19 cellular contexts compared by ENCODE assay signal in the genomic region with DNA sequence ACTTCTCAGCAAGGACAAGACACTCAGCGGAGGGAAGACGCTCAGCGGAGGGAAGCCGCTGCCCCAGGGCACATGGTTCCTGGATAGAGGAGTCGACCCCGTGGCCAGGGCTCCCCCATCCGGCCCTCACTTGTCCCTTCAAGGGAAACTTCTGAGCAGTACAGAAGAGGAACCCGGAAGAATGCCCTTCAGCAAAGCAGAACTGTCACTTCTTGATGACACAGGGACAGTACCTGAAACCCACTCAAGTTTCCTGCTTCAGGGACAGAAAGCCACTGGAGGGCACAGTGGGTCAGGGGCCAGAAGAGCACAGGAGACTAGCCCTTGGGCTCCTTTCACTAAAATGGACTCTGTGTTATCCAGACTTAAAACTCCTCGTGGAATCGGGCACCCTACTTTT.
DNase-seq lines count a peak whose midpoint lies in the region; ATAC-seq and TF ChIP-seq lines count a peak whose summit lies in the region.
"Had no signal": no experiment of that assay in that cellular context is flagged by ENCODE, and none has a peak within 500 bp of the region (broad histone marks: within the 10 kb centered on the region; RNA-seq: fewer than 3 reads in every experiment).

No MANE protein-coding gene starts in this region.

- H3K4me1 ChIP-seq in H9 (ENCODE audit: insufficient read depth, low read length), result no peaks in the 10 kb centered on the region
- H3K4me1 ChIP-seq: HAP-1 had no signal

- H3K23ac ChIP-seq in H9 (ENCODE audit: insufficient read length, low read depth, low read length), result no peak overlapping the region

- no peak overlapping the region for H3K9ac ChIP-seq in H9 (ENCODE audit: extremely low read depth, insufficient read length, low read length)

- no peak overlapping the region for H3K56ac ChIP-seq in H9 (ENCODE audit: insufficient read length, low read depth, low read length)

- H3K4me3 ChIP-seq in H7 (ENCODE audit: insufficient read depth, low read depth, low read length), result no peak overlapping the region
- H3K4me3 ChIP-seq: body of pancreas, HAP-1, upper lobe of right lung had no signal

- peaks cover 3% of the 10 kb centered on the region for H3K36me3 ChIP-seq in H7 (replicated peaks; ENCODE audit: control insufficient read depth, insufficient read depth, low read length)

- H3K36me3 Mint-ChIP-seq in H9 (ENCODE audit: insufficient read depth in 1 of 3, low read depth in 3 of 3) (peaks cover 7 to 12% (median 10%) of the 10 kb centered on the region in 3 experiments; a peak in 5 of 7 replicates), nephron (ENCODE audit: low read depth) (peaks cover 12% of the 10 kb centered on the region)
- peaks cover 25% of the 10 kb centered on the region for H3K36me3 Mint-ChIP-seq in central memory CD8-positive, alpha-beta T cell (ENCODE audit: insufficient read depth)

- H3K27me3 Mint-ChIP-seq in H9 (ENCODE audit: low read depth) (no peaks in the 10 kb centered on the region), nephron (ENCODE audit: low read depth) (no peaks in the 10 kb centered on the region)
- no peaks in the 10 kb centered on the region for H3K27me3 Mint-ChIP-seq in central memory CD8-positive, alpha-beta T cell
- H3K27me3 Mint-ChIP-seq: activated CD4-positive, alpha-beta T cell treated with anti-CD3 and anti-CD28 coated beads, Interleukin-2, amount 10 ng/mL, durations not matched to agents 7 days and 5 days; activated naive CD4-positive, alpha-beta T cell treated with anti-CD3 and anti-CD28 coated beads, Interleukin-2, amount 50 U/mL, for 24 hours had no signal

- H2BK120ac ChIP-seq in H9 (ENCODE audit: low read depth, low read length, poor library complexity, severe bottlenecking), result no peak overlapping the region

- H3K79me1 ChIP-seq in H9 (ENCODE audit: insufficient read depth, low read depth, low read length, poor library complexity, severe bottlenecking), result no peaks in the 10 kb centered on the region

- H3K4ac ChIP-seq in H9 (ENCODE audit: low read depth, low read length), result no peak overlapping the region

- TF ChIP-seq CTCF in H9 (conservative IDR thresholded peaks at IDR 0.05) (no peak), nephron (IDR thresholded peaks at IDR 0.05; ENCODE audit: unreplicated experiment in 3 of 3) (no peak)

- no peak overlapping the region for H3K27ac ChIP-seq in H9 (ENCODE audit: insufficient read length, low read depth, low read length)
- peak overlapping the region; percentile 71 for H3K27ac ChIP-seq in temporal lobe (ENCODE audit: low read depth, low read length)
- H3K27ac ChIP-seq: body of pancreas, upper lobe of right lung had no signal

- WGBS in H9 (ENCODE audit: extremely low coverage, insufficient read length, low lambda C conversion rate), result no CpG with 5 or more reads among the region's 10 CpGs

- H2AFZ ChIP-seq in H9 (ENCODE audit: low read length), result no peak overlapping the region

- no peaks in the 10 kb centered on the region for H3K79me2 ChIP-seq in H9 (ENCODE audit: insufficient read depth, low read length)

- no peak for ATAC-seq in central memory CD8-positive, alpha-beta T cell (replicated peaks; ENCODE audit: extremely low read depth, poor library complexity, severe bottlenecking)
- no peak for ATAC-seq in HG03571 (IDR thresholded peaks at IDR 0.05; ENCODE audit: unreplicated experiment)
- ATAC-seq: body of pancreas, upper lobe of right lung had no signal

- H3T11ph ChIP-seq in H9 (ENCODE audit: low read length), result no peak overlapping the region

- no peaks in the 10 kb centered on the region for H3K27me3 ChIP-seq in H9 (ENCODE audit: insufficient read depth, low read length)
- H3K27me3 ChIP-seq in H7 (ENCODE audit: control insufficient read depth, insufficient read depth, low read length), result no peaks in the 10 kb centered on the region
- H3K27me3 ChIP-seq: body of pancreas, upper lobe of right lung had no signal

- H3K4me1 Mint-ChIP-seq in H9 (peaks cover 1 to 2% of the 10 kb centered on the region in 2 experiments), nephron (peaks cover 45% of the 10 kb centered on the region)
- peaks cover 18% of the 10 kb centered on the region for H3K4me1 Mint-ChIP-seq in central memory CD8-positive, alpha-beta T cell
- H3K4me1 Mint-ChIP-seq: activated CD4-positive, alpha-beta T cell treated with anti-CD3 and anti-CD28 coated beads, Interleukin-2, amount 10 ng/mL, durations not matched to agents 7 days and 5 days had no signal

- no peak overlapping the region for H2BK15ac ChIP-seq in H9 (ENCODE audit: low read depth, low read length)

- H3K9me3 ChIP-seq in H9 (ENCODE audit: control insufficient read depth, low read depth, low read length), result no peaks in the 10 kb centered on the region
- H3K9me3 ChIP-seq: body of pancreas, HAP-1, upper lobe of right lung had no signal

- H2BK5ac ChIP-seq in H9 (ENCODE audit: insufficient read length, low read length), result no peak overlapping the region

- H4K91ac ChIP-seq in H9 (ENCODE audit: insufficient read length, low read depth, low read length), result no peak overlapping the region

- H2BK20ac ChIP-seq in H9 (ENCODE audit: low read depth, low read length, poor library complexity, severe bottlenecking), result no peak overlapping the region

- H3K14ac ChIP-seq in H9 (ENCODE audit: insufficient read depth, low read length), result no peak overlapping the region

- no peaks in the 10 kb centered on the region for H4K20me1 ChIP-seq in H9 (ENCODE audit: control insufficient read depth, insufficient read depth, insufficient read length)

- H2BK12ac ChIP-seq in H9 (ENCODE audit: insufficient read length, low read depth, low read length), result no peak overlapping the region

- no peaks in the 10 kb centered on the region for H3K23me2 ChIP-seq in H9 (ENCODE audit: insufficient read length, low read depth, low read length, poor library complexity, severe bottlenecking)

- H4K8ac ChIP-seq in H9 (replicated peaks; ENCODE audit: insufficient read length, low read depth, low read length), result no peak overlapping the region

- H3K4me2 ChIP-seq in H9 (ENCODE audit: insufficient read depth, insufficient read length, low read length), result no peak overlapping the region

- no peak overlapping the region for H3K4me3 Mint-ChIP-seq in H9
- no peak overlapping the region for H3K4me3 Mint-ChIP-seq in central memory CD8-positive, alpha-beta T cell
- no peak overlapping the region for H3K4me3 Mint-ChIP-seq in nephron
- H3K4me3 Mint-ChIP-seq: activated CD4-positive, alpha-beta T cell treated with anti-CD3 and anti-CD28 coated beads, Interleukin-2, amount 10 ng/mL, durations not matched to agents 7 days and 5 days; activated naive CD4-positive, alpha-beta T cell treated with anti-CD3 and anti-CD28 coated beads, Interleukin-2, amount 50 U/mL, for 24 hours had no signal

- H3K9me3 Mint-ChIP-seq in H9 (no peaks in the 10 kb centered on the region), nephron (no peaks in the 10 kb centered on the region)
- H3K9me3 Mint-ChIP-seq in central memory CD8-positive, alpha-beta T cell, result no peaks in the 10 kb centered on the region
- H3K9me3 Mint-ChIP-seq: activated CD4-positive, alpha-beta T cell treated with anti-CD3 and anti-CD28 coated beads, Interleukin-2, amount 10 ng/mL, durations not matched to agents 7 days and 5 days; activated naive CD4-positive, alpha-beta T cell treated with anti-CD3 and anti-CD28 coated beads, Interleukin-2, amount 50 U/mL, for 24 hours had no signal

- H3K27ac Mint-ChIP-seq in H9 (peak overlapping the region in 2 of 3 experiments; percentile 53 to 72; a peak in 2 of 7 replicates), nephron (peak overlapping the region; percentile 68 to 88 (median 68))
- H3K27ac Mint-ChIP-seq in central memory CD8-positive, alpha-beta T cell (ENCODE audit: low read depth), result peak overlapping the region; percentile 76
- H3K27ac Mint-ChIP-seq: activated CD4-positive, alpha-beta T cell treated with anti-CD3 and anti-CD28 coated beads, Interleukin-2, amount 10 ng/mL, durations not matched to agents 7 days and 5 days; activated naive CD4-positive, alpha-beta T cell treated with anti-CD3 and anti-CD28 coated beads, Interleukin-2, amount 50 U/mL, for 24 hours had no signal

- no peak overlapping the region for H2AK5ac ChIP-seq in H9 (ENCODE audit: insufficient read length, low read length)

- no peak for DNase-seq in H9
- no peak for DNase-seq in central memory CD8-positive, alpha-beta T cell (ENCODE audit: low spot score in 2 of 2)
- DNase-seq in activated T-cell treated with anti-CD3 and anti-CD28 coated beads for 4 hours, result no peak
- DNase-seq in H7, result no peak
- DNase-seq: activated CD4-positive, alpha-beta T cell treated with anti-CD3 and anti-CD28 coated beads, Interleukin-2, amount 10 ng/mL, durations not matched to agents 7 days and 5 days; body of pancreas; COR-L47; EL; erythroblast; NCI-H1092 treated with DMSO at 0.1 percent for 48 hours; NCI-H2107; NCI-H524; stimulated activated CD4-positive, alpha-beta T cell treated with anti-CD3 and anti-CD28 coated beads, Interleukin-12 subunit alpha, Interleukin-12 subunit beta, amount 100 ng/mL, for 4 hours; upper lobe of right lung had no signal

- H4K5ac ChIP-seq in H9 (ENCODE audit: insufficient read length, low read depth, low read length), result no peak overlapping the region

- no peak overlapping the region for H3K18ac ChIP-seq in H9 (ENCODE audit: insufficient read length, low read depth, low read length)
